17 cellular contexts compared by ENCODE assay signal in genomic region chr12:5966486-5967095, GRCh38. TPM values are rescaled to one million over a fixed set of nuclear protein-coding genes. Genes with fewer than 3 reads are reported as not detected.
"Had no signal": no experiment of that assay in that cellular context is flagged by ENCODE, and none has a peak within 500 bp of the region (broad histone marks: within the 10 kb centered on the region; RNA-seq: fewer than 3 reads in every experiment).

No MANE protein-coding gene starts in this region.

- H3K27me3 ChIP-seq: body of pancreas had no signal

- H3K4me1 ChIP-seq: adrenal gland, body of pancreas had no signal

- H3K36me3 ChIP-seq: adrenal gland, WERI-Rb-1 had no signal

- H3K4me1 Mint-ChIP-seq: activated B cell treated with CpG ODN at 0.5 μM for 24 hours; activated naive CD4-positive, alpha-beta T cell treated with anti-CD3 and anti-CD28 coated beads, Interleukin-2, amount 50 U/mL, for 24 hours; activated naive CD8-positive, alpha-beta T cell treated with anti-CD3 and anti-CD28 coated beads for 36 hours had no signal

- ATAC-seq: activated naive CD8-positive, alpha-beta T cell treated with anti-CD3 and anti-CD28 coated beads, Interleukin-2, amount 50 U/mL, for 24 hours had no signal

- H3K4me3 ChIP-seq: adrenal gland, body of pancreas had no signal

- H3K4me3 Mint-ChIP-seq: activated B cell treated with CpG ODN at 0.5 μM for 24 hours; activated CD8-positive, alpha-beta T cell treated with anti-CD3 and anti-CD28 coated beads for 36 hours; activated naive CD4-positive, alpha-beta T cell treated with anti-CD3 and anti-CD28 coated beads for 36 hours; activated naive CD4-positive, alpha-beta T cell treated with anti-CD3 and anti-CD28 coated beads, Interleukin-2, amount 50 U/mL, for 24 hours; activated naive CD8-positive, alpha-beta T cell treated with anti-CD3 and anti-CD28 coated beads for 36 hours; activated naive CD8-positive, alpha-beta T cell treated with anti-CD3 and anti-CD28 coated beads, Interleukin-2, amount 50 U/mL, for 24 hours; activated T-cell treated with anti-CD3 and anti-CD28 coated beads, Interleukin-2, amount 50 U/mL, for 4 hours; effector memory CD8-positive, alpha-beta T cell; T-helper 17 cell; T-helper 2 cell treated with Interferon-gamma antibody and Interleukin-4, amounts not matched to agents 5 μg/mL and 100 μg/mL, for 36 hours had no signal

- H3K27ac ChIP-seq: adrenal gland, body of pancreas, epithelial cell of prostate, WERI-Rb-1 had no signal

- H3K9me3 Mint-ChIP-seq: activated B cell treated with CpG ODN at 0.5 μM for 24 hours; activated CD8-positive, alpha-beta T cell treated with anti-CD3 and anti-CD28 coated beads for 36 hours; activated naive CD4-positive, alpha-beta T cell treated with anti-CD3 and anti-CD28 coated beads for 36 hours; activated naive CD4-positive, alpha-beta T cell treated with anti-CD3 and anti-CD28 coated beads, Interleukin-2, amount 50 U/mL, for 24 hours; activated naive CD8-positive, alpha-beta T cell treated with anti-CD3 and anti-CD28 coated beads for 36 hours; activated naive CD8-positive, alpha-beta T cell treated with anti-CD3 and anti-CD28 coated beads, Interleukin-2, amount 50 U/mL, for 24 hours; activated T-cell treated with anti-CD3 and anti-CD28 coated beads, Interleukin-2, amount 50 U/mL, for 4 hours; activated T-helper 2 cell treated with anti-CD3 and anti-CD28 coated beads, Interferon-gamma antibody, Interleukin-2, Interleukin-4, amounts not matched to agents 10 μg/mL and 5 μg/mL and 100 μg/mL, durations not matched to agents 14 hours and 24 hours and 36 hours; effector memory CD8-positive, alpha-beta T cell; T-helper 2 cell treated with Interferon-gamma antibody and Interleukin-4, amounts not matched to agents 5 μg/mL and 100 μg/mL, for 36 hours had no signal

- H3K36me3 Mint-ChIP-seq: activated naive CD4-positive, alpha-beta T cell treated with anti-CD3 and anti-CD28 coated beads, Interleukin-2, amount 50 U/mL, for 24 hours; activated naive CD8-positive, alpha-beta T cell treated with anti-CD3 and anti-CD28 coated beads for 36 hours had no signal

- H3K27ac Mint-ChIP-seq: activated B cell treated with CpG ODN at 0.5 μM for 24 hours; activated CD8-positive, alpha-beta T cell treated with anti-CD3 and anti-CD28 coated beads for 36 hours; activated naive CD4-positive, alpha-beta T cell treated with anti-CD3 and anti-CD28 coated beads for 36 hours; activated naive CD4-positive, alpha-beta T cell treated with anti-CD3 and anti-CD28 coated beads, Interleukin-2, amount 50 U/mL, for 24 hours; activated naive CD8-positive, alpha-beta T cell treated with anti-CD3 and anti-CD28 coated beads for 36 hours; activated naive CD8-positive, alpha-beta T cell treated with anti-CD3 and anti-CD28 coated beads, Interleukin-2, amount 50 U/mL, for 24 hours; activated T-helper 2 cell treated with anti-CD3 and anti-CD28 coated beads, Interferon-gamma antibody, Interleukin-2, Interleukin-4, amounts not matched to agents 10 μg/mL and 5 μg/mL and 100 μg/mL, durations not matched to agents 14 hours and 24 hours and 36 hours; effector memory CD8-positive, alpha-beta T cell; T-helper 17 cell; T-helper 2 cell treated with Interferon-gamma antibody and Interleukin-4, amounts not matched to agents 5 μg/mL and 100 μg/mL, for 36 hours had no signal

- H3K9me3 ChIP-seq: adrenal gland, body of pancreas had no signal

- DNase-seq: activated B cell treated with CpG ODN at 0.5 μM for 24 hours, aorta, T1000 had no signal

- H3K27me3 Mint-ChIP-seq: activated naive CD4-positive, alpha-beta T cell treated with anti-CD3 and anti-CD28 coated beads, Interleukin-2, amount 50 U/mL, for 24 hours; activated naive CD8-positive, alpha-beta T cell treated with anti-CD3 and anti-CD28 coated beads for 36 hours had no signal

RNA-seq across cellular contexts. Expression of gene ANO2, which starts 21.5 kb away (rescaled TPM):
- total RNA-seq: activated B cell treated with CpG ODN at 0.5 μM for 24 hours; activated CD8-positive, alpha-beta T cell treated with anti-CD3 and anti-CD28 coated beads for 36 hours; activated naive CD4-positive, alpha-beta T cell treated with anti-CD3 and anti-CD28 coated beads for 36 hours; activated naive CD8-positive, alpha-beta T cell treated with anti-CD3 and anti-CD28 coated beads for 36 hours; activated T-cell treated with anti-CD3 and anti-CD28 coated beads, Interleukin-2, amount 50 U/mL, for 4 hours; activated T-helper 2 cell treated with anti-CD3 and anti-CD28 coated beads, Interferon-gamma antibody, Interleukin-2, Interleukin-4, amounts not matched to agents 10 μg/mL and 5 μg/mL and 100 μg/mL, durations not matched to agents 14 hours and 24 hours and 36 hours had no signal
